ENCODE assay signal across 9 cellular contexts in the genomic region with DNA sequence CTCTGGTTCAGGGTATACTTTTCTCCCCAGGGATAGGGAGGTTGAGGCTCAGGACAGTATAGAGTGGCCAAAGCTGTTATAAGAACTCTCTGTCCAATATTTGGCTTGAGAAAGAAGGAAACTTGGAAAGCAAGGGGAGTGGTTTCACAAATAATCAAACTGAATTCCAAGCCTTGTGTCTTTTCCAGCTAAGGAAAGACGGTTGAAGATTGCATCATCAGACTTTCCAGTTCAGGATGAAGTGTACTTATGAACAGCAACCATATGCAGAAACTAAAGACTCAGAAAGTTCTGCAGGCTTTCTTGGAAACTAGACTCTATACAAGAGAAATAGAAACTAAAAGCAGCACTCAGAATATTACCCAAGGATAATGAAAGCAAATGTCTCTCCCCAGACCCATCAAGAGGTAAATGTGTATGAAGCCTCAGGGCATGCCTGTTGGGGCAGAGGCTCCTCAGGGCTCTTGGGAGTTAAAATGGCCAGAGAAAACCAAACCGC. TPM values are rescaled to one million over a fixed set of nuclear protein-coding genes. Genes with fewer than 3 reads are reported as not detected.
DNase-seq lines count a peak whose midpoint lies in the region; ATAC-seq and TF ChIP-seq lines count a peak whose summit lies in the region.
"Had no signal": no experiment of that assay in that cellular context is flagged by ENCODE, and none has a peak within 500 bp of the region (broad histone marks: within the 10 kb centered on the region; RNA-seq: fewer than 3 reads in every experiment).

No MANE protein-coding gene starts in this region.

- H3K9me3 Mint-ChIP-seq in activated CD4-positive, alpha-beta T cell treated with anti-CD3 and anti-CD28 coated beads, Interleukin-2, amount 10 ng/mL, durations not matched to agents 24 days and 14 days = peaks cover 19% of the 10 kb centered on the region

- H3K4me3 ChIP-seq in astrocyte of the spinal cord (ENCODE audit: low read depth, low read length) (no peak overlapping the region), skeletal muscle cell (ENCODE audit: low read depth, low read length) (peak overlapping the region; percentile 10)

- ATAC-seq in HG03175 (IDR thresholded peaks at IDR 0.05; ENCODE audit: unreplicated experiment) = peak; percentile 79

- in situ Hi-C loops in astrocyte of the spinal cord (cut with HindIII; ENCODE audit: low sequenced_read_pairs) = no loop called here
- in situ Hi-C loops in G401 (cut with HindIII; ENCODE audit: low sequenced_read_pairs) = no loop called here

- DNase-seq in activated CD4-positive, alpha-beta T cell treated with anti-CD3 and anti-CD28 coated beads, Interleukin-2, amount 10 ng/mL, durations not matched to agents 24 days and 14 days = peak; percentile 73
- no peak for DNase-seq in activated CD4-positive, alpha-beta T cell treated with anti-CD3 and anti-CD28 coated beads for 48 hours
- DNase-seq in astrocyte of the spinal cord (ENCODE audit: low read depth, low spot score) (peak; percentile 16), skeletal muscle cell (ENCODE audit: low read depth) (peak; percentile 29), G401 (ENCODE audit: low spot score) (no peak), COR-L47 (lab: John Stamatoyannopoulos, UW) (no peak), NCI-H748 treated with DMSO at 0.1 percent for 48 hours (lab: John Stamatoyannopoulos, UW) (no peak)

- peak overlapping the region; percentile 63 for H3K27ac Mint-ChIP-seq in activated CD4-positive, alpha-beta T cell treated with anti-CD3 and anti-CD28 coated beads, Interleukin-2, amount 10 ng/mL, durations not matched to agents 24 days and 14 days

- peaks cover 46% of the 10 kb centered on the region for H3K4me1 Mint-ChIP-seq in activated CD4-positive, alpha-beta T cell treated with anti-CD3 and anti-CD28 coated beads, Interleukin-2, amount 10 ng/mL, durations not matched to agents 24 days and 14 days

- peak overlapping the region; percentile 41 for H3K4me3 Mint-ChIP-seq in activated CD4-positive, alpha-beta T cell treated with anti-CD3 and anti-CD28 coated beads, Interleukin-2, amount 10 ng/mL, durations not matched to agents 24 days and 14 days

- intact Hi-C loops in activated CD4-positive, alpha-beta T cell treated with anti-CD3 and anti-CD28 coated beads, Interleukin-2, amount 10 ng/mL, durations not matched to agents 24 days and 14 days (cut with micrococcal nuclease) = loop anchor here (1.0 kb wide), 1 partner anchor 8 kb away; no protein-coding TSS in a partner anchor

- no peak for TF ChIP-seq CTCF in astrocyte of the spinal cord (IDR thresholded peaks at IDR 0.05; ENCODE audit: low read depth, low read length)

- H3K27me3 Mint-ChIP-seq in activated CD4-positive, alpha-beta T cell treated with anti-CD3 and anti-CD28 coated beads, Interleukin-2, amount 10 ng/mL, durations not matched to agents 24 days and 14 days = peaks cover 10% of the 10 kb centered on the region

- H3K36me3 Mint-ChIP-seq in activated CD4-positive, alpha-beta T cell treated with anti-CD3 and anti-CD28 coated beads, Interleukin-2, amount 10 ng/mL, durations not matched to agents 24 days and 14 days (ENCODE audit: low read depth) = peaks cover 3% of the 10 kb centered on the region

RNA-seq across cellular contexts. Expression of gene RAMP3, which starts 46.4 kb away (rescaled TPM):
- not detected in 2 replicates for total RNA-seq in activated CD4-positive, alpha-beta T cell treated with anti-CD3 and anti-CD28 coated beads, Interleukin-2, amount 10 ng/mL, durations not matched to agents 24 days and 14 days
- not detected in 2 replicates for total RNA-seq in G401 (2014; rRNA removed; shearing (Covaris generic))
- total RNA-seq: Daoy had no signal

Comparison
In these comparisons a context has a peak if more than half of its experiments do, and no peak if none do; other contexts are left out.
1. DNase-seq: peak in activated CD4-positive, alpha-beta T cell treated with anti-CD3 and anti-CD28 coated beads, Interleukin-2, amount 10 ng/mL, durations not matched to agents 24 days and 14 days (single experiment), astrocyte of the spinal cord (single experiment) and skeletal muscle cell (single experiment); none in activated CD4-positive, alpha-beta T cell treated with anti-CD3 and anti-CD28 coated beads for 48 hours (single experiment), G401 (single experiment), COR-L47 (single experiment) and NCI-H748 treated with DMSO at 0.1 percent for 48 hours (single experiment).